In genomic region chr12:68177562-68177961, GRCh38 we compare ENCODE assay signal across 18 cellular contexts. TPM values are rescaled to one million over a fixed set of nuclear protein-coding genes. Genes with fewer than 3 reads are reported as not detected.
DNase-seq lines count a peak whose midpoint lies in the region; ATAC-seq and TF ChIP-seq lines count a peak whose summit lies in the region.
"Had no signal": no experiment of that assay in that cellular context is flagged by ENCODE, and none has a peak within 500 bp of the region (broad histone marks: within the 10 kb centered on the region; RNA-seq: fewer than 3 reads in every experiment).

No MANE protein-coding gene starts in this region.

- H3K4me3 ChIP-seq in OCI-LY7 (ENCODE audit: low read depth, low read length, poor library complexity, severe bottlenecking) (no peak overlapping the region), gastroesophageal sphincter (no peak overlapping the region)
- H3K4me3 ChIP-seq in effector memory CD4-positive, alpha-beta T cell (ENCODE audit: insufficient read depth, low read depth, low read length, poor library complexity, severe bottlenecking): no peak overlapping the region

- H3K36me3 Mint-ChIP-seq in activated CD4-positive, alpha-beta memory T cell treated with anti-CD3 and anti-CD28 coated beads for 36 hours: no peaks in the 10 kb centered on the region
- peaks cover 4% of the 10 kb centered on the region for H3K36me3 Mint-ChIP-seq in activated CD4-positive, alpha-beta memory T cell treated with anti-CD3 and anti-CD28 coated beads, Interleukin-2, amount 10 ng/mL, durations not matched to agents 7 days and 5 days (ENCODE audit: low read depth)
- H3K36me3 Mint-ChIP-seq in CD4-positive, alpha-beta T cell (ENCODE audit: low read depth): no peaks in the 10 kb centered on the region

- H3K79me2 ChIP-seq in OCI-LY7 (ENCODE audit: insufficient read depth, low read depth, low read length): no peaks in the 10 kb centered on the region

- H3K27me3 ChIP-seq in CD4-positive, alpha-beta T cell (ENCODE audit: control insufficient read depth, insufficient read depth, low read length): no peaks in the 10 kb centered on the region
- no peaks in the 10 kb centered on the region for H3K27me3 ChIP-seq in effector memory CD4-positive, alpha-beta T cell (replicated peaks; ENCODE audit: control insufficient read depth, insufficient read depth, low read length, poor library complexity, severe bottlenecking)
- no peaks in the 10 kb centered on the region for H3K27me3 ChIP-seq in gastroesophageal sphincter

- H4K20me1 ChIP-seq in OCI-LY7 (ENCODE audit: insufficient read depth, low read length): no peaks in the 10 kb centered on the region

- peaks cover 50% of the 10 kb centered on the region for H3K4me1 ChIP-seq in OCI-LY7 (ENCODE audit: insufficient read depth, low read length, poor library complexity, severe bottlenecking)
- peaks cover 36% of the 10 kb centered on the region for H3K4me1 ChIP-seq in effector memory CD4-positive, alpha-beta T cell (ENCODE audit: control insufficient read depth, insufficient read depth, low read length, poor library complexity, severe bottlenecking)
- no peaks in the 10 kb centered on the region for H3K4me1 ChIP-seq in gastroesophageal sphincter

- no TSS peak for BruUV-seq in OCI-LY7 (replicated peaks; lab: Mats Ljungman, UMichigan)

- H3K27me3 Mint-ChIP-seq in activated CD4-positive, alpha-beta memory T cell treated with anti-CD3 and anti-CD28 coated beads for 36 hours: no peaks in the 10 kb centered on the region
- H3K27me3 Mint-ChIP-seq in activated CD4-positive, alpha-beta memory T cell treated with anti-CD3 and anti-CD28 coated beads, Interleukin-2, amount 10 ng/mL, durations not matched to agents 7 days and 5 days: no peaks in the 10 kb centered on the region
- no peaks in the 10 kb centered on the region for H3K27me3 Mint-ChIP-seq in CD4-positive, alpha-beta T cell

- no peak for ATAC-seq in CD4-positive, alpha-beta T cell (ENCODE audit: poor library complexity)
- no peak for ATAC-seq in gastroesophageal sphincter
- ATAC-seq: PC-3 had no signal

- H3K27ac ChIP-seq in CD4-positive, alpha-beta T cell (ENCODE audit: low read depth, low read length): peak overlapping the region; percentile 86
- H3K27ac ChIP-seq in OCI-LY7 (ENCODE audit: low read depth, low read length, poor library complexity, severe bottlenecking) (no peak overlapping the region), gastroesophageal sphincter (no peak overlapping the region)
- peak overlapping the region; percentile 37 for H3K27ac ChIP-seq in effector memory CD4-positive, alpha-beta T cell (ENCODE audit: insufficient read depth, low read length, poor library complexity, severe bottlenecking)
- H3K27ac ChIP-seq: HL-60 had no signal

- no peaks in the 10 kb centered on the region for H3K9me3 ChIP-seq in CD4-positive, alpha-beta T cell (ENCODE audit: control insufficient read depth, low read length)
- H3K9me3 ChIP-seq in OCI-LY7 (ENCODE audit: low read length): no peaks in the 10 kb centered on the region
- H3K9me3 ChIP-seq in effector memory CD4-positive, alpha-beta T cell (ENCODE audit: control insufficient read depth, low read length): no peaks in the 10 kb centered on the region
- H3K9me3 ChIP-seq in gastroesophageal sphincter: no peaks in the 10 kb centered on the region

- no peak for DNase-seq in activated CD4-positive, alpha-beta memory T cell treated with anti-CD3 and anti-CD28 coated beads for 36 hours
- DNase-seq in activated CD4-positive, alpha-beta memory T cell treated with anti-CD3 and anti-CD28 coated beads, Interleukin-2, amount 10 ng/mL, durations not matched to agents 7 days and 5 days: no peak
- no peak for DNase-seq in CD4-positive, alpha-beta T cell
- peak; percentile 5 for DNase-seq in OCI-LY7 (ENCODE audit: low spot score)
- DNase-seq in effector memory CD4-positive, alpha-beta T cell: no peak
- no peak for DNase-seq in G401 (ENCODE audit: low spot score)
- no peak for DNase-seq in COLO668 (lab: John Stamatoyannopoulos, UW; ENCODE audit: unreplicated experiment)
- DNase-seq: AML-193, GOT3, KBM-7, NCI-H1048, NCI-H146, NCI-H2081 treated with DMSO at 0.1 percent for 48 hours, NCI-H226, NCI-H526, PC-3 had no signal

- no peak for TF ChIP-seq EP300 in gastroesophageal sphincter (IDR thresholded peaks at IDR 0.05)

- H3K27ac Mint-ChIP-seq in activated CD4-positive, alpha-beta memory T cell treated with anti-CD3 and anti-CD28 coated beads for 36 hours: peak overlapping the region; percentile 68
- H3K27ac Mint-ChIP-seq in activated CD4-positive, alpha-beta memory T cell treated with anti-CD3 and anti-CD28 coated beads, Interleukin-2, amount 10 ng/mL, durations not matched to agents 7 days and 5 days: no peak overlapping the region
- peak overlapping the region; percentile 91 for H3K27ac Mint-ChIP-seq in CD4-positive, alpha-beta T cell

- no peaks in the 10 kb centered on the region for H3K9me2 ChIP-seq in OCI-LY7 (ENCODE audit: insufficient read depth, low read length)

- no peak overlapping the region for H3K4me3 Mint-ChIP-seq in activated CD4-positive, alpha-beta memory T cell treated with anti-CD3 and anti-CD28 coated beads for 36 hours
- no peak overlapping the region for H3K4me3 Mint-ChIP-seq in activated CD4-positive, alpha-beta memory T cell treated with anti-CD3 and anti-CD28 coated beads, Interleukin-2, amount 10 ng/mL, durations not matched to agents 7 days and 5 days
- H3K4me3 Mint-ChIP-seq in CD4-positive, alpha-beta T cell: peak overlapping the region; percentile 17

- POLR2A ChIA-PET in activated CD4-positive, alpha-beta memory T cell treated with anti-CD3 and anti-CD28 coated beads for 36 hours (lab: Charles Lee): no interaction called here
- POLR2A ChIA-PET in activated CD4-positive, alpha-beta memory T cell treated with anti-CD3 and anti-CD28 coated beads, Interleukin-2, amount 10 ng/mL, durations not matched to agents 7 days and 5 days (lab: Charles Lee): interaction anchor here (0.5 to 2.8 kb wide), 4 partner anchors 12 to 159 kb away, joined by 3 to 12 read pairs (median 6); no protein-coding TSS in a partner anchor
- POLR2A ChIA-PET in CD4-positive, alpha-beta T cell (lab: Charles Lee): interaction anchor here (2.0 to 2.8 kb wide), 2 partner anchors 12 to 630 kb away, joined by 7 to 15 read pairs; partner anchors contain the start of gene MDM2
- POLR2A ChIA-PET in OCI-LY7 (lab: Charles Lee): interaction anchor here (0.5 kb wide), 1 partner anchor 56 kb away, joined by 3 read pairs; no protein-coding TSS in a partner anchor

- no peak overlapping the region for H3K4me2 ChIP-seq in OCI-LY7 (ENCODE audit: low read length)

- intact Hi-C loops in activated CD4-positive, alpha-beta memory T cell treated with anti-CD3 and anti-CD28 coated beads for 36 hours (cut with micrococcal nuclease): no loop called here
- intact Hi-C loops in CD4-positive, alpha-beta T cell (cut with DNase I, micrococcal nuclease): loop anchor here in 1 of 2 experiments (2.0 to 5.0 kb wide), 2 partner anchors 45 to 155 kb away; partner anchors contain the start of gene MDM1
- intact Hi-C loops in OCI-LY7 (cut with micrococcal nuclease; ENCODE audit: unreplicated experiment): no loop called here

- H3K9me3 Mint-ChIP-seq in activated CD4-positive, alpha-beta memory T cell treated with anti-CD3 and anti-CD28 coated beads for 36 hours: peaks cover 7% of the 10 kb centered on the region
- peaks cover 7% of the 10 kb centered on the region for H3K9me3 Mint-ChIP-seq in activated CD4-positive, alpha-beta memory T cell treated with anti-CD3 and anti-CD28 coated beads, Interleukin-2, amount 10 ng/mL, durations not matched to agents 7 days and 5 days
- H3K9me3 Mint-ChIP-seq in CD4-positive, alpha-beta T cell: no peaks in the 10 kb centered on the region

- H3K4me1 Mint-ChIP-seq in activated CD4-positive, alpha-beta memory T cell treated with anti-CD3 and anti-CD28 coated beads for 36 hours (ENCODE audit: low read depth): peaks cover 70% of the 10 kb centered on the region
- H3K4me1 Mint-ChIP-seq in activated CD4-positive, alpha-beta memory T cell treated with anti-CD3 and anti-CD28 coated beads, Interleukin-2, amount 10 ng/mL, durations not matched to agents 7 days and 5 days: peaks cover 67% of the 10 kb centered on the region
- H3K4me1 Mint-ChIP-seq in CD4-positive, alpha-beta T cell (ENCODE audit: low read depth): peaks cover 75% of the 10 kb centered on the region

- H3K36me3 ChIP-seq in OCI-LY7 (ENCODE audit: insufficient read depth, low read length) (peaks cover 5% of the 10 kb centered on the region; the same call in 1 of the 2 replicates), gastroesophageal sphincter (no peaks in the 10 kb centered on the region)
- H3K36me3 ChIP-seq in effector memory CD4-positive, alpha-beta T cell (ENCODE audit: control insufficient read depth, insufficient read depth, low read length): no peaks in the 10 kb centered on the region

- 93% methylated on average over 2 of the region's 2 CpGs for WGBS in gastroesophageal sphincter (ENCODE audit: low coverage in 1 of 2), 2 donors

- CTCF ChIA-PET in activated CD4-positive, alpha-beta memory T cell treated with anti-CD3 and anti-CD28 coated beads for 36 hours (lab: Charles Lee): interaction anchor here (1.3 to 2.8 kb wide), 2 partner anchors 20 to 63 kb away, joined by 4 to 25 read pairs; partner anchors contain the start of gene IFNG
- CTCF ChIA-PET in activated CD4-positive, alpha-beta memory T cell treated with anti-CD3 and anti-CD28 coated beads, Interleukin-2, amount 10 ng/mL, durations not matched to agents 7 days and 5 days (lab: Charles Lee): interaction anchor here (1.9 to 2.5 kb wide), 2 partner anchors 20 to 21 kb away, joined by 6 to 16 read pairs; no protein-coding TSS in a partner anchor
- CTCF ChIA-PET in CD4-positive, alpha-beta T cell (lab: Charles Lee): interaction anchor here (2.3 kb wide), 1 partner anchor 19 kb away, joined by 6 read pairs; no protein-coding TSS in a partner anchor
- CTCF ChIA-PET in OCI-LY7 (lab: Charles Lee; ENCODE audit: unreplicated experiment): no interaction called here

- no peak for TF ChIP-seq CTCF in CD4-positive, alpha-beta T cell (IDR thresholded peaks at IDR 0.05)
- TF ChIP-seq CTCF in OCI-LY7 (conservative IDR thresholded peaks at IDR 0.05; ENCODE audit: low read length) (no peak), gastroesophageal sphincter (IDR thresholded peaks at IDR 0.05) (no peak)

- H2AFZ ChIP-seq in OCI-LY7 (ENCODE audit: low read length): no peak overlapping the region

- in situ Hi-C loops in G401 (cut with HindIII; ENCODE audit: low sequenced_read_pairs): no loop called here

- TF ChIP-seq POLR2A in gastroesophageal sphincter (IDR thresholded peaks at IDR 0.05): no peak

RNA-seq across cellular contexts. Expression of gene IFNG, which starts 18.0 kb away (rescaled TPM):
- total RNA-seq in activated CD4-positive, alpha-beta memory T cell treated with anti-CD3 and anti-CD28 coated beads for 36 hours: 100 to 1,000 TPM; 535 to 546 TPM
- total RNA-seq in activated CD4-positive, alpha-beta memory T cell treated with anti-CD3 and anti-CD28 coated beads, Interleukin-2, amount 10 ng/mL, durations not matched to agents 7 days and 5 days: 10 to 100 TPM; 22.0 to 25.0 TPM
- total RNA-seq in CD4-positive, alpha-beta T cell: 1 to 10 TPM; 2.9 to 3.2 TPM
- total RNA-seq in OCI-LY7 (2014; rRNA removed; shearing (Covaris generic)): not detected in 2 replicates
- total RNA-seq in OCI-LY7 (2022) (not detected in 2 replicates), gastroesophageal sphincter (not detected)
- total RNA-seq in G401 (2014; rRNA removed; shearing (Covaris generic)): not detected in 2 replicates
- total RNA-seq: PC-3 had no signal

RNA-seq across cellular contexts. Expression of gene IL26, which starts 48.0 kb away (rescaled TPM):
- total RNA-seq in activated CD4-positive, alpha-beta memory T cell treated with anti-CD3 and anti-CD28 coated beads for 36 hours: 1 to 10 TPM; 2.0 to 2.1 TPM
- 1 to 10 TPM; 2.3 to 3.3 TPM for total RNA-seq in activated CD4-positive, alpha-beta memory T cell treated with anti-CD3 and anti-CD28 coated beads, Interleukin-2, amount 10 ng/mL, durations not matched to agents 7 days and 5 days
- under 1 TPM in 1 of 2 experiments, not detected in 1; 0.25 TPM for total RNA-seq in CD4-positive, alpha-beta T cell
- total RNA-seq in OCI-LY7 (2014; rRNA removed; shearing (Covaris generic)): not detected in 2 replicates
- total RNA-seq in OCI-LY7 (2022): not detected in 2 replicates
- not detected in 2 replicates for total RNA-seq in G401 (2014; rRNA removed; shearing (Covaris generic))
- not detected for total RNA-seq in gastroesophageal sphincter
- total RNA-seq: PC-3 had no signal

Comparison
In these comparisons a context has a peak if more than half of its experiments do, and no peak if none do; other contexts are left out.
1. RNA of gene IFNG, which starts 18.0 kb away (total RNA-seq): 535 to 546 TPM in activated CD4-positive, alpha-beta memory T cell treated with anti-CD3 and anti-CD28 coated beads for 36 hours; 22.0 to 25.0 TPM in activated CD4-positive, alpha-beta memory T cell treated with anti-CD3 and anti-CD28 coated beads, Interleukin-2, amount 10 ng/mL, durations not matched to agents 7 days and 5 days, 2.9 to 3.2 TPM in CD4-positive, alpha-beta T cell, not detected in OCI-LY7, not detected in G401 and not detected in gastroesophageal sphincter; every median in the first group is over 10 times any median in the second.
2. H3K27ac ChIP-seq: peak in CD4-positive, alpha-beta T cell (single experiment) and effector memory CD4-positive, alpha-beta T cell (single experiment); none in OCI-LY7 (single experiment) and gastroesophageal sphincter (0 of 4).